20 cellular contexts compared by ENCODE assay signal in genomic region chrX:135509885-135510284, GRCh38.
"Had no signal": no experiment of that assay in that cellular context is flagged by ENCODE, and none has a peak within 500 bp of the region (broad histone marks: within the 10 kb centered on the region; RNA-seq: fewer than 3 reads in every experiment).

No MANE protein-coding gene starts in this region.

- H3K27ac ChIP-seq: dorsolateral prefrontal cortex, gastrocnemius medialis, neural progenitor cell, parathyroid adenoma, sigmoid colon, stomach, thyroid gland, vagina had no signal

- H3K27me3 ChIP-seq: gastrocnemius medialis, neural progenitor cell, sigmoid colon, stomach, thyroid gland, vagina had no signal

- H3K36me3 ChIP-seq: gastrocnemius medialis, neural progenitor cell, sigmoid colon, stomach, thyroid gland, vagina had no signal

- H3K4me3 ChIP-seq: dorsolateral prefrontal cortex, gastrocnemius medialis, lung, neural progenitor cell, sigmoid colon, stomach, thyroid gland, vagina had no signal

- ATAC-seq: gastrocnemius medialis; left colon; natural killer cell treated with Interleukin-12 subunit alpha and Interleukin-12 subunit beta and Interleukin-15 and Interleukin-18, amount 100 ng/mL, for 72 hours; stimulated activated effector memory CD8-positive, alpha-beta T cell treated with anti-CD3 and anti-CD28 coated beads, Interleukin-12 subunit alpha, Interleukin-12 subunit beta, amount 100 ng/mL, for 72 hours had no signal

- H3K9me3 ChIP-seq: gastrocnemius medialis, sigmoid colon, stomach, thyroid gland, vagina had no signal

- DNase-seq: effector CD4-positive, alpha-beta T cell; gastrocnemius medialis; head of caudate nucleus; hippocampal formation; left colon; naive B cell; sigmoid colon; stimulated activated CD4-positive, alpha-beta T cell treated with anti-CD3 and anti-CD28 coated beads, Interleukin-2, amount 100 ng/mL, for 24 hours; stimulated activated CD4-positive, alpha-beta T cell treated with anti-CD3 and anti-CD28 coated beads, Interleukin-4, amount 100 ng/mL, for 24 hours; stimulated activated naive CD4-positive, alpha-beta T cell treated with Interleukin-2 at 50 U/mL for 16 hours; stomach; thyroid gland; trophoblast cell had no signal

- H3K4me1 ChIP-seq: gastrocnemius medialis, neural progenitor cell, parathyroid adenoma, sigmoid colon, stomach, thyroid gland, vagina had no signal
